1 cellular context compared by ENCODE assay signal in the genomic region with DNA sequence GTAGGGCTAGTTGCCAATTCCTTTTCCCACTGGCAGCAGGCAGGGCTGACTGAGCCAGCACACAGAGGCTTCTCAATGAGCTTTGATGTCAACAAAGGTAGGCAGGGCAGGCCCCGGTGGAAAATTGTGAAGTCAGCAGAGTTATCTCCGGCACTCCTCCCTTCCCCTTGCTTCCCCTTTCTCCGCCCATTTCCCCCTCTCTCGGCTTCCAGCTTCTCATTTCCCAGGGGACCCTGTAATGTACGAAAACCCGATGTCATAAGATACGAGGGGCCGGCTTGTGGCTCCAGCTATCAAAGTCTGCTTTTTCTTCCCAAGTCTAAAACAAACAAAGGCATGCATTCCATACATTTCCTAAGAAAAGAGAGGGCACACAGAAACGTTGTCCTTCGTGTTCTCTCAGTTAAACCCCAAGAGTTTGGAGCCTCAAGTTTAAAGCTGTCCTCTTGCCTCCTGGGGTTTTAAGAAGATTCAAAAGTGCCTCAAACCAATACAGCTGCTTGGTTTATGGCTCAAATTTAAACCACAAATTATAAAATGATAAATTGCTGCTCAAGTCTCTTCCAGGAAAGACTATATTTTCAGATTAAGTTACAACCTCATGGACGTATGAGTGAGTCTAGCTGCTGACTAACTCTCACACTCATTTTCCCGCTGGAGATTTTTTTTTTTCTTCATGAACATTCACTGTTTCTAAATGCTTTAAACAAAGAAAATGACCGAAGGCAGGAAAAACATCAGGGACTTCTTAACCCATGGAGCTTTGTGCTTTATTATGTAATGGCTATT.
TF ChIP-seq lines count a peak whose summit lies in the region.

No MANE protein-coding gene starts in this region.

TF ChIP-seq in HepG2, 621 proteins besides CTCF, POLR2A, EP300 and RAD21 (continued from another document and continues in another):
- TF ChIP-seq, protein P1, sequence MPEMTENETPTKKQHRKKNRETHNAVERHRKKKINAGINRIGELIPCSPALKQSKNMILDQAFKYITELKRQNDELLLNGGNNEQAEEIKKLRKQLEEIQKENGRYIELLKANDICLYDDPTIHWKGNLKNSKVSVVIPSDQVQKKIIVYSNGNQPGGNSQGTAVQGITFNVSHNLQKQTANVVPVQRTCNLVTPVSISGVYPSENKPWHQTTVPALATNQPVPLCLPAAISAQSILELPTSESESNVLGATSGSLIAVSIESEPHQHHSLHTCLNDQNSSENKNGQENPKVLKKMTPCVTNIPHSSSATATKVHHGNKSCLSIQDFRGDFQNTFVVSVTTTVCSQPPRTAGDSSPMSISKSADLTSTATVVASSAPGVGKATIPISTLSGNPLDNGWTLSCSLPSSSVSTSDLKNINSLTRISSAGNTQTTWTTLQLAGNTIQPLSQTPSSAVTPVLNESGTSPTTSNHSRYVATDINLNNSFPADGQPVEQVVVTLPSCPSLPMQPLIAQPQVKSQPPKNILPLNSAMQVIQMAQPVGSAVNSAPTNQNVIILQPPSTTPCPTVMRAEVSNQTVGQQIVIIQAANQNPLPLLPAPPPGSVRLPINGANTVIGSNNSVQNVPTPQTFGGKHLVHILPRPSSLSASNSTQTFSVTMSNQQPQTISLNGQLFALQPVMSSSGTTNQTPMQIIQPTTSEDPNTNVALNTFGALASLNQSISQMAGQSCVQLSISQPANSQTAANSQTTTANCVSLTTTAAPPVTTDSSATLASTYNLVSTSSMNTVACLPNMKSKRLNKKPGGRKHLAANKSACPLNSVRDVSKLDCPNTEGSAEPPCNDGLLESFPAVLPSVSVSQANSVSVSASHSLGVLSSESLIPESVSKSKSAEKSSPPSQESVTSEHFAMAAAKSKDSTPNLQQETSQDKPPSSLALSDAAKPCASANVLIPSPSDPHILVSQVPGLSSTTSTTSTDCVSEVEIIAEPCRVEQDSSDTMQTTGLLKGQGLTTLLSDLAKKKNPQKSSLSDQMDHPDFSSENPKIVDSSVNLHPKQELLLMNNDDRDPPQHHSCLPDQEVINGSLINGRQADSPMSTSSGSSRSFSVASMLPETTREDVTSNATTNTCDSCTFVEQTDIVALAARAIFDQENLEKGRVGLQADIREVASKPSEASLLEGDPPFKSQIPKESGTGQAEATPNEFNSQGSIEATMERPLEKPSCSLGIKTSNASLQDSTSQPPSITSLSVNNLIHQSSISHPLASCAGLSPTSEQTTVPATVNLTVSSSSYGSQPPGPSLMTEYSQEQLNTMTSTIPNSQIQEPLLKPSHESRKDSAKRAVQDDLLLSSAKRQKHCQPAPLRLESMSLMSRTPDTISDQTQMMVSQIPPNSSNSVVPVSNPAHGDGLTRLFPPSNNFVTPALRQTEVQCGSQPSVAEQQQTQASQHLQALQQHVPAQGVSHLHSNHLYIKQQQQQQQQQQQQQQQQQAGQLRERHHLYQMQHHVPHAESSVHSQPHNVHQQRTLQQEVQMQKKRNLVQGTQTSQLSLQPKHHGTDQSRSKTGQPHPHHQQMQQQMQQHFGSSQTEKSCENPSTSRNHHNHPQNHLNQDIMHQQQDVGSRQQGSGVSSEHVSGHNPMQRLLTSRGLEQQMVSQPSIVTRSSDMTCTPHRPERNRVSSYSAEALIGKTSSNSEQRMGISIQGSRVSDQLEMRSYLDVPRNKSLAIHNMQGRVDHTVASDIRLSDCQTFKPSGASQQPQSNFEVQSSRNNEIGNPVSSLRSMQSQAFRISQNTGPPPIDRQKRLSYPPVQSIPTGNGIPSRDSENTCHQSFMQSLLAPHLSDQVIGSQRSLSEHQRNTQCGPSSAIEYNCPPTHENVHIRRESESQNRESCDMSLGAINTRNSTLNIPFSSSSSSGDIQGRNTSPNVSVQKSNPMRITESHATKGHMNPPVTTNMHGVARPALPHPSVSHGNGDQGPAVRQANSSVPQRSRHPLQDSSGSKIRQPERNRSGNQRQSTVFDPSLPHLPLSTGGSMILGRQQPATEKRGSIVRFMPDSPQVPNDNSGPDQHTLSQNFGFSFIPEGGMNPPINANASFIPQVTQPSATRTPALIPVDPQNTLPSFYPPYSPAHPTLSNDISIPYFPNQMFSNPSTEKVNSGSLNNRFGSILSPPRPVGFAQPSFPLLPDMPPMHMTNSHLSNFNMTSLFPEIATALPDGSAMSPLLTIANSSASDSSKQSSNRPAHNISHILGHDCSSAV (CRISPR knock-in tag; IDR thresholded peaks at IDR 0.05; ENCODE audit: borderline replicate concordance): no peak
- peak; percentile 86 for TF ChIP-seq HDAC1 (CRISPR knock-in tag; IDR thresholded peaks at IDR 0.05)
- TF ChIP-seq KLF11 (CRISPR knock-in tag; IDR thresholded peaks at IDR 0.05): no peak; the same call in 1 of the 2 replicates
- TF ChIP-seq JDP2 (CRISPR knock-in tag; IDR thresholded peaks at IDR 0.05; ENCODE audit: borderline replicate concordance): no peak
- no peak for TF ChIP-seq GABPA (IDR thresholded peaks at IDR 0.05; ENCODE audit: low read depth, low read length)
- TF ChIP-seq GABPA (CRISPR knock-in tag; IDR thresholded peaks at IDR 0.05; ENCODE audit: low read depth): no peak
- TF ChIP-seq NRL (CRISPR knock-in tag; IDR thresholded peaks at IDR 0.05; ENCODE audit: borderline replicate concordance): 0 out of 2 replicates have a peak, but pooled peaks have one; percentile 46
- TF ChIP-seq TOE1 (CRISPR knock-in tag; IDR thresholded peaks at IDR 0.05): no peak
- TF ChIP-seq ZNF432 (CRISPR knock-in tag; IDR thresholded peaks at IDR 0.05; ENCODE audit: borderline replicate concordance): no peak
- no peak; the same call in 1 of the 2 replicates for TF ChIP-seq FOXK2 (IDR thresholded peaks at IDR 0.05)
- TF ChIP-seq GABPB1 (CRISPR knock-in tag; IDR thresholded peaks at IDR 0.05): 0 out of 2 replicates have a peak, but pooled peaks have one; percentile 23
- TF ChIP-seq ZNF180 (CRISPR knock-in tag; IDR thresholded peaks at IDR 0.05; ENCODE audit: borderline replicate concordance, low read depth): no peak
- no peak for TF ChIP-seq ZNF773 (CRISPR knock-in tag; IDR thresholded peaks at IDR 0.05; ENCODE audit: borderline replicate concordance)
- TF ChIP-seq BHLHE40 (IDR thresholded peaks at IDR 0.05; ENCODE audit: low read length): no peak
- TF ChIP-seq NR2F2 (IDR thresholded peaks at IDR 0.05; ENCODE audit: borderline replicate concordance, low read depth): peak; percentile 68; the same call in 1 of the 2 replicates
- TF ChIP-seq ZMAT3 (CRISPR knock-in tag; conservative IDR thresholded peaks at IDR 0.05): 0 out of 2 replicates have a peak, but pooled peaks have one; percentile 13
- no peak for TF ChIP-seq CAMTA2 (CRISPR knock-in tag; IDR thresholded peaks at IDR 0.05; ENCODE audit: borderline replicate concordance)
- no peak for TF ChIP-seq ZNF768 (CRISPR knock-in tag; IDR thresholded peaks at IDR 0.05)
- TF ChIP-seq, protein P2, sequence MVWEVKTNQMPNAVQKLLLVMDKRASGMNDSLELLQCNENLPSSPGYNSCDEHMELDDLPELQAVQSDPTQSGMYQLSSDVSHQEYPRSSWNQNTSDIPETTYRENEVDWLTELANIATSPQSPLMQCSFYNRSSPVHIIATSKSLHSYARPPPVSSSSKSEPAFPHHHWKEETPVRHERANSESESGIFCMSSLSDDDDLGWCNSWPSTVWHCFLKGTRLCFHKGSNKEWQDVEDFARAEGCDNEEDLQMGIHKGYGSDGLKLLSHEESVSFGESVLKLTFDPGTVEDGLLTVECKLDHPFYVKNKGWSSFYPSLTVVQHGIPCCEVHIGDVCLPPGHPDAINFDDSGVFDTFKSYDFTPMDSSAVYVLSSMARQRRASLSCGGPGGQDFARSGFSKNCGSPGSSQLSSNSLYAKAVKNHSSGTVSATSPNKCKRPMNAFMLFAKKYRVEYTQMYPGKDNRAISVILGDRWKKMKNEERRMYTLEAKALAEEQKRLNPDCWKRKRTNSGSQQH (CRISPR knock-in tag; IDR thresholded peaks at IDR 0.05; ENCODE audit: low read depth): peak; percentile 24; the same call in 1 of the 2 replicates
- peak; percentile 55; the same call in 1 of the 2 replicates for TF ChIP-seq HNRNPL (IDR thresholded peaks at IDR 0.05; ENCODE audit: low read depth, low read length)
- no peak for TF ChIP-seq NFE2L1 (CRISPR knock-in tag; IDR thresholded peaks at IDR 0.05; ENCODE audit: borderline replicate concordance)
- TF ChIP-seq SP140L (CRISPR knock-in tag; IDR thresholded peaks at IDR 0.05; ENCODE audit: borderline replicate concordance): no peak
- TF ChIP-seq, protein P3, sequence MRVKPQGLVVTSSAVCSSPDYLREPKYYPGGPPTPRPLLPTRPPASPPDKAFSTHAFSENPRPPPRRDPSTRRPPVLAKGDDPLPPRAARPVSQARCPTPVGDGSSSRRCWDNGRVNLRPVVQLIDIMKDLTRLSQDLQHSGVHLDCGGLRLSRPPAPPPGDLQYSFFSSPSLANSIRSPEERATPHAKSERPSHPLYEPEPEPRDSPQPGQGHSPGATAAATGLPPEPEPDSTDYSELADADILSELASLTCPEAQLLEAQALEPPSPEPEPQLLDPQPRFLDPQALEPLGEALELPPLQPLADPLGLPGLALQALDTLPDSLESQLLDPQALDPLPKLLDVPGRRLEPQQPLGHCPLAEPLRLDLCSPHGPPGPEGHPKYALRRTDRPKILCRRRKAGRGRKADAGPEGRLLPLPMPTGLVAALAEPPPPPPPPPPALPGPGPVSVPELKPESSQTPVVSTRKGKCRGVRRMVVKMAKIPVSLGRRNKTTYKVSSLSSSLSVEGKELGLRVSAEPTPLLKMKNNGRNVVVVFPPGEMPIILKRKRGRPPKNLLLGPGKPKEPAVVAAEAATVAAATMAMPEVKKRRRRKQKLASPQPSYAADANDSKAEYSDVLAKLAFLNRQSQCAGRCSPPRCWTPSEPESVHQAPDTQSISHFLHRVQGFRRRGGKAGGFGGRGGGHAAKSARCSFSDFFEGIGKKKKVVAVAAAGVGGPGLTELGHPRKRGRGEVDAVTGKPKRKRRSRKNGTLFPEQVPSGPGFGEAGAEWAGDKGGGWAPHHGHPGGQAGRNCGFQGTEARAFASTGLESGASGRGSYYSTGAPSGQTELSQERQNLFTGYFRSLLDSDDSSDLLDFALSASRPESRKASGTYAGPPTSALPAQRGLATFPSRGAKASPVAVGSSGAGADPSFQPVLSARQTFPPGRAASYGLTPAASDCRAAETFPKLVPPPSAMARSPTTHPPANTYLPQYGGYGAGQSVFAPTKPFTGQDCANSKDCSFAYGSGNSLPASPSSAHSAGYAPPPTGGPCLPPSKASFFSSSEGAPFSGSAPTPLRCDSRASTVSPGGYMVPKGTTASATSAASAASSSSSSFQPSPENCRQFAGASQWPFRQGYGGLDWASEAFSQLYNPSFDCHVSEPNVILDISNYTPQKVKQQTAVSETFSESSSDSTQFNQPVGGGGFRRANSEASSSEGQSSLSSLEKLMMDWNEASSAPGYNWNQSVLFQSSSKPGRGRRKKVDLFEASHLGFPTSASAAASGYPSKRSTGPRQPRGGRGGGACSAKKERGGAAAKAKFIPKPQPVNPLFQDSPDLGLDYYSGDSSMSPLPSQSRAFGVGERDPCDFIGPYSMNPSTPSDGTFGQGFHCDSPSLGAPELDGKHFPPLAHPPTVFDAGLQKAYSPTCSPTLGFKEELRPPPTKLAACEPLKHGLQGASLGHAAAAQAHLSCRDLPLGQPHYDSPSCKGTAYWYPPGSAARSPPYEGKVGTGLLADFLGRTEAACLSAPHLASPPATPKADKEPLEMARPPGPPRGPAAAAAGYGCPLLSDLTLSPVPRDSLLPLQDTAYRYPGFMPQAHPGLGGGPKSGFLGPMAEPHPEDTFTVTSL (CRISPR knock-in tag; IDR thresholded peaks at IDR 0.05; ENCODE audit: borderline replicate concordance): peak; percentile 81
- TF ChIP-seq, protein P4, sequence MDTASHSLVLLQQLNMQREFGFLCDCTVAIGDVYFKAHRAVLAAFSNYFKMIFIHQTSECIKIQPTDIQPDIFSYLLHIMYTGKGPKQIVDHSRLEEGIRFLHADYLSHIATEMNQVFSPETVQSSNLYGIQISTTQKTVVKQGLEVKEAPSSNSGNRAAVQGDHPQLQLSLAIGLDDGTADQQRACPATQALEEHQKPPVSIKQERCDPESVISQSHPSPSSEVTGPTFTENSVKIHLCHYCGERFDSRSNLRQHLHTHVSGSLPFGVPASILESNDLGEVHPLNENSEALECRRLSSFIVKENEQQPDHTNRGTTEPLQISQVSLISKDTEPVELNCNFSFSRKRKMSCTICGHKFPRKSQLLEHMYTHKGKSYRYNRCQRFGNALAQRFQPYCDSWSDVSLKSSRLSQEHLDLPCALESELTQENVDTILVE (CRISPR knock-in tag; IDR thresholded peaks at IDR 0.05): peak; percentile 22; the same call in 1 of the 2 replicates
- TF ChIP-seq JUN (CRISPR knock-in tag; IDR thresholded peaks at IDR 0.05): peak; percentile 38; the same call in 1 of the 2 replicates
- TF ChIP-seq ZSCAN21 (CRISPR knock-in tag; IDR thresholded peaks at IDR 0.05; ENCODE audit: borderline replicate concordance): no peak
- no peak for TF ChIP-seq ARHGAP35 (CRISPR knock-in tag; IDR thresholded peaks at IDR 0.05; ENCODE audit: borderline replicate concordance)
- no peak for TF ChIP-seq ZFP41 (CRISPR knock-in tag; IDR thresholded peaks at IDR 0.05; ENCODE audit: borderline replicate concordance)
- TF ChIP-seq, protein P5, sequence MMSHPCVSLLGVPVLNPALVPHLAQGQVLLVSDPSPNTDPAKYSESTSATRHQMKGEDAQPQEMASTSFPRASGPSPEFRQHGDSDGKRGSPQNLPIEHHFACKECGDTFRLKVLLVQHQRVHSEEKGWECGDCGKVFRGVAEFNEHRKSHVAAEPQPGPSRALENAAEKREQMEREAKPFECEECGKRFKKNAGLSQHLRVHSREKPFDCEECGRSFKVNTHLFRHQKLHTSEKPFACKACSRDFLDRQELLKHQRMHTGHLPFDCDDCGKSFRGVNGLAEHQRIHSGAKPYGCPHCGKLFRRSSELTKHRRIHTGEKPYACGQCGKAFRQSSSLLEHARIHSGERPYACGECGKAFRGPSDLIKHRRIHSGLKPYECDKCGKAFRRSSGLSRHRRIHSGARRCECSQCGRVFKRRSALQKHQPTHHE (CRISPR knock-in tag; IDR thresholded peaks at IDR 0.05; ENCODE audit: borderline replicate concordance): no peak
- TF ChIP-seq ZNF780A (CRISPR knock-in tag; IDR thresholded peaks at IDR 0.05): no peak
- no peak for TF ChIP-seq NBN (conservative IDR thresholded peaks at IDR 0.05)
- TF ChIP-seq ZNF251 (CRISPR knock-in tag; IDR thresholded peaks at IDR 0.05): no peak
- TF ChIP-seq, protein P6, sequence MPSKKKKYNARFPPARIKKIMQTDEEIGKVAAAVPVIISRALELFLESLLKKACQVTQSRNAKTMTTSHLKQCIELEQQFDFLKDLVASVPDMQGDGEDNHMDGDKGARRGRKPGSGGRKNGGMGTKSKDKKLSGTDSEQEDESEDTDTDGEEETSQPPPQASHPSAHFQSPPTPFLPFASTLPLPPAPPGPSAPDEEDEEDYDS (CRISPR knock-in tag; IDR thresholded peaks at IDR 0.05): peak; percentile 81
- TF ChIP-seq ELF3 (CRISPR knock-in tag; IDR thresholded peaks at IDR 0.05): peak; percentile 92
- TF ChIP-seq ZNF589 (CRISPR knock-in tag; conservative IDR thresholded peaks at IDR 0.05): no peak
- TF ChIP-seq MATR3 (CRISPR knock-in tag; IDR thresholded peaks at IDR 0.05): no peak
- no peak for TF ChIP-seq ZNF569 (CRISPR knock-in tag; IDR thresholded peaks at IDR 0.05; ENCODE audit: borderline replicate concordance)
- no peak for TF ChIP-seq ZNF563 (CRISPR knock-in tag; IDR thresholded peaks at IDR 0.05)
- TF ChIP-seq PRPF4 (IDR thresholded peaks at IDR 0.05; ENCODE audit: low read depth, low read length, poor library complexity, severe bottlenecking): no peak
- no peak for TF ChIP-seq ZFP1 (CRISPR knock-in tag; IDR thresholded peaks at IDR 0.05)
